15 cellular contexts compared by ENCODE assay signal in the genomic region with DNA sequence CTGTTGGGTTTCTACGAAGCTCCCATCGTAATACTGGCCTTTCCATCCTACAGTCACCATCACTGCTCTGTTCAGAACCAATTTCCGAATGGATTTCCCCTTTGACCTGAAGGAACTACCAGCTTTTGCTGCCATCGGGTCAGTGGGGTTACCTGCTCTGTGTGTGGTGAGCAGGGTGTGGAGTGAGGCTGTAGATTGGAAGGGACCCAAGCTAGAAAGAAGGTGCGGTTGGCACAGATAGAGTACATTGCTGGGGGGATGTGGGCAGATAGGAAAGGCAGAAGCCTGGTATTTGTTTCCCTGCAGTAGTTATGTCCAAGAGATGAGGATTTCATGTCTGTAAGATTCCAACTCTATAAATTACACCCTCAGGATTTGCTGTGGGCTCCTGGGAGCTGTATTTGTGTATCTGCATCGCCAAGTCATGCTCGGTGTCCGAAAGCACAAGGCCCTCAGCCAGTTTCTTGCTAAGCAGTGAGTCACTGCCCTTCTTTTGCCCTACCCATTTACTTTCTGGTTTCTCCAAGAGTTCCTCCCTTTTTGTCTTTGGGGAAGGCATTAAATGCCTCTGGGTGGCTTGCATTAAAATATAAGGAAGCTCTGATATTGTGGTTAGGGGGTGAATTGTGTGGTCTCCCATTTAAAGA. TPM values are rescaled to one million over a fixed set of nuclear protein-coding genes. Genes with fewer than 3 reads are reported as not detected.
A peak's percentile ranks its signal among the peaks of the same experiment; 100 is the strongest.
DNase-seq lines count a peak whose midpoint lies in the region; ATAC-seq lines count a peak whose summit lies in the region.
"Had no signal": no experiment of that assay in that cellular context is flagged by ENCODE, and none has a peak within 500 bp of the region (broad histone marks: within the 10 kb centered on the region; RNA-seq: fewer than 3 reads in every experiment).

No MANE protein-coding gene starts in this region.

- H3K36me3 ChIP-seq in rectal smooth muscle tissue (ENCODE audit: control insufficient read depth, insufficient read depth, low read length), result no peaks in the 10 kb centered on the region
- H3K36me3 ChIP-seq: ascending aorta, transverse colon had no signal

- DNase-seq in Daoy (ENCODE audit: low read depth) (peak; percentile 83), NCI-H226 (peak; percentile 91), DMS 273 (lab: John Stamatoyannopoulos, UW; ENCODE audit: unreplicated experiment) (no peak), globus pallidus (ENCODE audit: low spot score) (no peak), NCI-H526 (lab: John Stamatoyannopoulos, UW) (no peak)
- DNase-seq: DMS153, natural killer cell, NCI-H2171, transverse colon had no signal

- no peaks in the 10 kb centered on the region for H3K4me1 ChIP-seq in rectal smooth muscle tissue (ENCODE audit: control insufficient read depth, insufficient read depth, low read length)
- H3K4me1 ChIP-seq: ascending aorta, transverse colon had no signal

- ATAC-seq in esophagus mucosa (peak; percentile 96), HG02852 (IDR thresholded peaks at IDR 0.05; ENCODE audit: unreplicated experiment) (no peak)
- ATAC-seq: natural killer cell had no signal

- H3K4me3 ChIP-seq in rectal smooth muscle tissue (ENCODE audit: low read length), result no peak overlapping the region
- H3K4me3 ChIP-seq: ascending aorta, hepatocyte, transverse colon had no signal

- H3K27me3 ChIP-seq in rectal smooth muscle tissue (ENCODE audit: control insufficient read depth, insufficient read depth, low read length), result no peaks in the 10 kb centered on the region
- H3K27me3 ChIP-seq: ascending aorta, hepatocyte, transverse colon had no signal

- H3K9ac ChIP-seq in rectal smooth muscle tissue (ENCODE audit: low read length), result no peak overlapping the region

- peak overlapping the region; percentile 17 for H3K27ac ChIP-seq in rectal smooth muscle tissue (ENCODE audit: low read depth, low read length)
- H3K27ac ChIP-seq: ascending aorta, hepatocyte had no signal

RNA-seq across cellular contexts. Expression of a gene that starts 15.4 kb away (rescaled TPM):
- total RNA-seq in Daoy (2014; rRNA removed; shearing (Covaris generic)), result 0.23 TPM in 1 of 2 replicates, not detected in the other
- 0.68 TPM for total RNA-seq in esophagus mucosa
- total RNA-seq: ascending aorta, hepatocyte, SK-MEL-5, transverse colon had no signal

RNA-seq across cellular contexts. Expression of a gene that starts 31.2 kb away (rescaled TPM):
- 2.2 and 4.0 TPM in 2 replicates for total RNA-seq in Daoy (2014; rRNA removed; shearing (Covaris generic))
- 0.44 TPM for total RNA-seq in esophagus mucosa
- total RNA-seq: SK-MEL-5 had no signal

RNA-seq across cellular contexts. Expression of a gene that starts 43.2 kb away (rescaled TPM):
- 16.0 and 21.4 TPM in 2 replicates for total RNA-seq in Daoy (2014; rRNA removed; shearing (Covaris generic))
- total RNA-seq in esophagus mucosa, result 28.3 TPM

RNA-seq across cellular contexts. Expression of a gene that starts 46.5 kb away (rescaled TPM):
- not detected in 2 replicates for total RNA-seq in Daoy (2014; rRNA removed; shearing (Covaris generic))
- 0.44 TPM for total RNA-seq in esophagus mucosa
- total RNA-seq: natural killer cell, SK-MEL-5 had no signal

RNA-seq across cellular contexts. Expression of a gene that starts 49.8 kb away (rescaled TPM):
- 121 and 128 TPM in 2 replicates for total RNA-seq in Daoy (2014; rRNA removed; shearing (Covaris generic))
- 82.3 TPM for total RNA-seq in esophagus mucosa

Comparison
In these comparisons a context has a peak if more than half of its experiments do, and no peak if none do; other contexts are left out.
1. DNase-seq: peak in Daoy (single experiment) and NCI-H226 (single experiment); none in DMS 273 (single experiment), globus pallidus (single experiment) and NCI-H526 (0 of 2).